Comparison of ENCODE assay signal across 1 cellular context in the genomic region with DNA sequence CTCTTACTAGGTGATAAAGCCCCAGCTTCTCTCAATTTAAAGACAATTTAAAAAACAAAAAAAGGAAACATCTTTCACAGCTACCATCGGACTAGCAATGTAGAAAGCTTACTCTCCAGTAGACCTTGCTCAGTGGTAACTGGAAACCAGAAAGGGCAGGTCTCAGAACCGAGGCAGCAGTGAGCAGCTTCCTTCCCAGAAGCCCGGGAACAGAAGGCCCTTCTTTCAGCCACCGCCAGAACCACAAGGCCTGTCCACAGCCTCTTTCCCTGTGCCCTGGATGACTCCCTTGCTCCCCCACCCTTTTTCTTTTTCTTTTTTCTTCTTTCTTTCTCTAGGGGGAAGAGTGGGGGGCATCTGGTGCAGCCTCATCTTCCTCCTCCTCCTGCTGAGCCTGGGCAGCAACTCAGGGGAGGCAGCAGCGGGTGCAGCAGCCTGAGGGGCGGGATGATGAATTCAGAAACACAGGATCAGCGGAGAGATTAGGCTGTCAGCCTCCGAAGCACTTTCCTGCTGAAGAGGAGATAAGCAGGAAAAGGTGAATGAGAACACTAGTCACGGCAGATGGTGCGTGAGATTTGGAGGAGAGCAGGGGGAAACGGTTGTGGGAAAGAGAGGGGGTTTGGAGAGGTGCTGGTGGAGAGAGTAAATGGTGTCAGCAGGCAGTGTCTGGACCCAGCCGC.
TF ChIP-seq lines count a peak whose summit lies in the region.

No MANE protein-coding gene starts in this region.

TF ChIP-seq in K562, 482 proteins besides CTCF, POLR2A, EP300 and RAD21 (continued from another document and continues in another):
- TF ChIP-seq ZNF609 (CRISPR knock-in tag; IDR thresholded peaks at IDR 0.05; ENCODE audit: borderline replicate concordance), result no peak
- TF ChIP-seq SNAPC5 (CRISPR knock-in tag; IDR thresholded peaks at IDR 0.05), result no peak
- no peak for TF ChIP-seq THRAP3 (IDR thresholded peaks at IDR 0.05; ENCODE audit: borderline replicate concordance)
- TF ChIP-seq, protein P1, sequence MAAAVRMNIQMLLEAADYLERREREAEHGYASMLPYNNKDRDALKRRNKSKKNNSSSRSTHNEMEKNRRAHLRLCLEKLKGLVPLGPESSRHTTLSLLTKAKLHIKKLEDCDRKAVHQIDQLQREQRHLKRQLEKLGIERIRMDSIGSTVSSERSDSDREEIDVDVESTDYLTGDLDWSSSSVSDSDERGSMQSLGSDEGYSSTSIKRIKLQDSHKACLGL (CRISPR knock-in tag; IDR thresholded peaks at IDR 0.05; ENCODE audit: borderline replicate concordance, poor library complexity, severe bottlenecking), result no peak
- no peak for TF ChIP-seq ZNF644 (tag; IDR thresholded peaks at IDR 0.05; ENCODE audit: low read depth)
- no peak for TF ChIP-seq SIRT6 (IDR thresholded peaks at IDR 0.05; ENCODE audit: low read depth, low read length)
- TF ChIP-seq CC2D1A (IDR thresholded peaks at IDR 0.05), result peak; percentile 95; the same call in 1 of the 2 replicates
- TF ChIP-seq ZBTB9 (CRISPR knock-in tag; IDR thresholded peaks at IDR 0.05), result no peak
- no peak for TF ChIP-seq ZNF263 (CRISPR knock-in tag; IDR thresholded peaks at IDR 0.05; ENCODE audit: borderline replicate concordance)
- TF ChIP-seq SETDB1 (IDR thresholded peaks at IDR 0.05; ENCODE audit: low read length), result no peak
- no peak for TF ChIP-seq GTF2A2 (tag; IDR thresholded peaks at IDR 0.05)
- TF ChIP-seq XRCC3 (IDR thresholded peaks at IDR 0.05), result no peak
- peak; percentile 72; the same call in 1 of the 2 replicates for TF ChIP-seq MTA1 (IDR thresholded peaks at IDR 0.05; ENCODE audit: borderline replicate concordance)
- TF ChIP-seq POLR2G (IDR thresholded peaks at IDR 0.05; ENCODE audit: low read depth, low read length), result peak; percentile 22; the same call in 1 of the 2 replicates
- TF ChIP-seq ZNF57 (CRISPR knock-in tag; IDR thresholded peaks at IDR 0.05), result no peak
- no peak for TF ChIP-seq ZNF77 (CRISPR knock-in tag; IDR thresholded peaks at IDR 0.05)
- 0 out of 2 replicates have a peak, but pooled peaks have one; percentile 42 for TF ChIP-seq ZNF740 (CRISPR knock-in tag; IDR thresholded peaks at IDR 0.05)
- no peak for TF ChIP-seq ZNF740 (tag; IDR thresholded peaks at IDR 0.05)
- no peak for TF ChIP-seq ZZZ3 (IDR thresholded peaks at IDR 0.05)
- TF ChIP-seq MTA3 (IDR thresholded peaks at IDR 0.05; ENCODE audit: borderline replicate concordance), result no peak
- TF ChIP-seq RBM15 (IDR thresholded peaks at IDR 0.05; ENCODE audit: insufficient read depth, low read length), result no peak
- TF ChIP-seq EP400 (IDR thresholded peaks at IDR 0.05), result no peak
- TF ChIP-seq SMAD4 (CRISPR knock-in tag; conservative IDR thresholded peaks at IDR 0.05), result peak; percentile 41
- no peak for TF ChIP-seq NCOA4 (IDR thresholded peaks at IDR 0.05; ENCODE audit: partially characterized antibody)
- no peak for TF ChIP-seq ILF3 (IDR thresholded peaks at IDR 0.05; ENCODE audit: borderline replicate concordance)
- TF ChIP-seq CBX2 (IDR thresholded peaks at IDR 0.05; ENCODE audit: insufficient read depth, low read length, poor library complexity, severe bottlenecking), result no peak
- TF ChIP-seq DIDO1 (tag; IDR thresholded peaks at IDR 0.05; ENCODE audit: low read depth), result no peak
- TF ChIP-seq PHF8 (IDR thresholded peaks at IDR 0.05; ENCODE audit: borderline replicate concordance, low read length), result no peak
- peak; percentile 48; the same call in 1 of the 2 replicates for TF ChIP-seq GATA2 (CRISPR knock-in tag; IDR thresholded peaks at IDR 0.05)
- TF ChIP-seq, protein P2, sequence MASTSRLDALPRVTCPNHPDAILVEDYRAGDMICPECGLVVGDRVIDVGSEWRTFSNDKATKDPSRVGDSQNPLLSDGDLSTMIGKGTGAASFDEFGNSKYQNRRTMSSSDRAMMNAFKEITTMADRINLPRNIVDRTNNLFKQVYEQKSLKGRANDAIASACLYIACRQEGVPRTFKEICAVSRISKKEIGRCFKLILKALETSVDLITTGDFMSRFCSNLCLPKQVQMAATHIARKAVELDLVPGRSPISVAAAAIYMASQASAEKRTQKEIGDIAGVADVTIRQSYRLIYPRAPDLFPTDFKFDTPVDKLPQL (IDR thresholded peaks at IDR 0.05; ENCODE audit: extremely low read depth, insufficient read length), result no peak
- no peak for TF ChIP-seq ZNF407 (IDR thresholded peaks at IDR 0.05; ENCODE audit: low read depth)
- TF ChIP-seq CXXC5 (CRISPR knock-in tag; IDR thresholded peaks at IDR 0.05), result peak; percentile 42
- no peak for TF ChIP-seq ZNF75A (CRISPR knock-in tag; IDR thresholded peaks at IDR 0.05)
- TF ChIP-seq KAT7 (CRISPR knock-in tag; IDR thresholded peaks at IDR 0.05; ENCODE audit: borderline replicate concordance), result no peak
- no peak for TF ChIP-seq ZNF444 (CRISPR knock-in tag; IDR thresholded peaks at IDR 0.05)
- no peak for TF ChIP-seq ZNF561 (CRISPR knock-in tag; conservative IDR thresholded peaks at IDR 0.05)
- TF ChIP-seq SIN3A (IDR thresholded peaks at IDR 0.05; ENCODE audit: borderline replicate concordance in 2 of 2, control insufficient read depth in 1 of 2, low read depth in 2 of 2, low read length in 2 of 2), result no peak
- no peak for TF ChIP-seq CEBPG (CRISPR knock-in tag; IDR thresholded peaks at IDR 0.05)
- no peak for TF ChIP-seq CEBPG (tag; conservative IDR thresholded peaks at IDR 0.05 in 1 of 2, IDR thresholded peaks at IDR 0.05 in 1 of 2)
- TF ChIP-seq, protein P3, sequence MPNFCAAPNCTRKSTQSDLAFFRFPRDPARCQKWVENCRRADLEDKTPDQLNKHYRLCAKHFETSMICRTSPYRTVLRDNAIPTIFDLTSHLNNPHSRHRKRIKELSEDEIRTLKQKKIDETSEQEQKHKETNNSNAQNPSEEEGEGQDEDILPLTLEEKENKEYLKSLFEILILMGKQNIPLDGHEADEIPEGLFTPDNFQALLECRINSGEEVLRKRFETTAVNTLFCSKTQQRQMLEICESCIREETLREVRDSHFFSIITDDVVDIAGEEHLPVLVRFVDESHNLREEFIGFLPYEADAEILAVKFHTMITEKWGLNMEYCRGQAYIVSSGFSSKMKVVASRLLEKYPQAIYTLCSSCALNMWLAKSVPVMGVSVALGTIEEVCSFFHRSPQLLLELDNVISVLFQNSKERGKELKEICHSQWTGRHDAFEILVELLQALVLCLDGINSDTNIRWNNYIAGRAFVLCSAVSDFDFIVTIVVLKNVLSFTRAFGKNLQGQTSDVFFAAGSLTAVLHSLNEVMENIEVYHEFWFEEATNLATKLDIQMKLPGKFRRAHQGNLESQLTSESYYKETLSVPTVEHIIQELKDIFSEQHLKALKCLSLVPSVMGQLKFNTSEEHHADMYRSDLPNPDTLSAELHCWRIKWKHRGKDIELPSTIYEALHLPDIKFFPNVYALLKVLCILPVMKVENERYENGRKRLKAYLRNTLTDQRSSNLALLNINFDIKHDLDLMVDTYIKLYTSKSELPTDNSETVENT (CRISPR knock-in tag; IDR thresholded peaks at IDR 0.05), result no peak
- TF ChIP-seq NUFIP1 (IDR thresholded peaks at IDR 0.05; ENCODE audit: partially characterized antibody), result no peak
- no peak for TF ChIP-seq RBM14 (IDR thresholded peaks at IDR 0.05; ENCODE audit: borderline replicate concordance, insufficient read depth, low read depth, low read length)
